In the genomic region with DNA sequence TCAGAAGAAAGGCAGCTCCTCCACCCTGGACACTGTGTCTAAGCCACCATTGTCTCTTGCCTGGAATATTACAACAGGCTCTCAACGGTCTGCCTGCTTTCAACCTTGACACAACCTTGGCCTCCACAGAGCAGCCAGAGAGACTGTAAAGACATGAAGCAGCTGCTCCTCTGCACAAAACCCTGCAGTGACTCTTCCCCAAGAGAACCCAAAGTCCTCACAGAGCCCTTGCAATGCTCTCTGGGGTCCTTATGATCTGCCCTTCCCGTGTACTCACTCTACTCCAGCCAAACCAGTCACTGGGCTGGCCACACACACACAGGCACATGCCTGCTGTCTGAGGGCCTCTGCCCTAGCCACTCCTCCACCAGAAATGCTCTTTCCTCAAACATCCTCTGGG, we compare ENCODE assay signal across 15 cellular contexts.
"Had no signal": no experiment of that assay in that cellular context is flagged by ENCODE, and none has a peak within 500 bp of the region (broad histone marks: within the 10 kb centered on the region; RNA-seq: fewer than 3 reads in every experiment).

No MANE protein-coding gene starts in this region.

- H3K9me3 Mint-ChIP-seq: activated B cell treated with CpG ODN at 0.5 μM for 24 hours; activated CD4-positive, alpha-beta memory T cell treated with anti-CD3 and anti-CD28 coated beads for 36 hours; activated naive CD8-positive, alpha-beta T cell treated with anti-CD3 and anti-CD28 coated beads, Interleukin-2, amount 10 ng/mL, durations not matched to agents 7 days and 5 days; T-cell had no signal

- H3K4me1 ChIP-seq: gastrocnemius medialis, stomach, upper lobe of left lung had no signal

- H3K27me3 Mint-ChIP-seq: activated B cell treated with CpG ODN at 0.5 μM for 24 hours; activated CD4-positive, alpha-beta memory T cell treated with anti-CD3 and anti-CD28 coated beads for 36 hours; activated naive CD8-positive, alpha-beta T cell treated with anti-CD3 and anti-CD28 coated beads, Interleukin-2, amount 10 ng/mL, durations not matched to agents 7 days and 5 days; progenitor cell of endocrine pancreas; T-cell had no signal

- H3K4me1 Mint-ChIP-seq: activated B cell treated with CpG ODN at 0.5 μM for 24 hours; activated CD8-positive, alpha-beta memory T cell treated with anti-CD3 and anti-CD28 coated beads, Interleukin-2, amount 10 ng/mL, durations not matched to agents 7 days and 5 days; activated naive CD8-positive, alpha-beta T cell treated with anti-CD3 and anti-CD28 coated beads, Interleukin-2, amount 10 ng/mL, durations not matched to agents 7 days and 5 days; T-cell had no signal

- H3K27ac Mint-ChIP-seq: activated B cell treated with CpG ODN at 0.5 μM for 24 hours; activated CD4-positive, alpha-beta memory T cell treated with anti-CD3 and anti-CD28 coated beads for 36 hours; activated CD8-positive, alpha-beta memory T cell treated with anti-CD3 and anti-CD28 coated beads, Interleukin-2, amount 10 ng/mL, durations not matched to agents 7 days and 5 days; activated naive CD8-positive, alpha-beta T cell treated with anti-CD3 and anti-CD28 coated beads, Interleukin-2, amount 10 ng/mL, durations not matched to agents 7 days and 5 days; progenitor cell of endocrine pancreas; T-cell had no signal

- H3K9me3 ChIP-seq: gastrocnemius medialis, stomach, upper lobe of left lung had no signal

- H3K27ac ChIP-seq: gastrocnemius medialis, stomach, upper lobe of left lung had no signal

- DNase-seq: activated B cell treated with CpG ODN at 0.5 μM for 24 hours; activated CD4-positive, alpha-beta memory T cell treated with anti-CD3 and anti-CD28 coated beads for 36 hours; activated CD4-positive, alpha-beta T cell treated with anti-CD3 and anti-CD28 coated beads for 4 hours; activated CD8-positive, alpha-beta memory T cell treated with anti-CD3 and anti-CD28 coated beads, Interleukin-2, amount 10 ng/mL, durations not matched to agents 7 days and 5 days; activated naive CD4-positive, alpha-beta T cell treated with Interleukin-2 at 50 U/mL for 16 hours; activated naive CD8-positive, alpha-beta T cell treated with anti-CD3 and anti-CD28 coated beads, Interleukin-2, amount 10 ng/mL, durations not matched to agents 7 days and 5 days; amygdala; caudate nucleus; gastrocnemius medialis; occipital lobe; stomach; T-cell; upper lobe of left lung had no signal

- H3K27me3 ChIP-seq: gastrocnemius medialis, stomach, upper lobe of left lung had no signal

- H3K36me3 ChIP-seq: gastrocnemius medialis, stomach, upper lobe of left lung had no signal

- ATAC-seq: activated CD8-positive, alpha-beta memory T cell treated with anti-CD3 and anti-CD28 coated beads, Interleukin-2, amount 10 ng/mL, durations not matched to agents 7 days and 5 days; gastrocnemius medialis had no signal

- H3K4me3 Mint-ChIP-seq: activated B cell treated with CpG ODN at 0.5 μM for 24 hours; activated CD4-positive, alpha-beta memory T cell treated with anti-CD3 and anti-CD28 coated beads for 36 hours; activated CD8-positive, alpha-beta memory T cell treated with anti-CD3 and anti-CD28 coated beads, Interleukin-2, amount 10 ng/mL, durations not matched to agents 7 days and 5 days; activated naive CD8-positive, alpha-beta T cell treated with anti-CD3 and anti-CD28 coated beads, Interleukin-2, amount 10 ng/mL, durations not matched to agents 7 days and 5 days; T-cell had no signal

- H3K36me3 Mint-ChIP-seq: activated CD4-positive, alpha-beta memory T cell treated with anti-CD3 and anti-CD28 coated beads for 36 hours; activated CD8-positive, alpha-beta memory T cell treated with anti-CD3 and anti-CD28 coated beads, Interleukin-2, amount 10 ng/mL, durations not matched to agents 7 days and 5 days; activated naive CD8-positive, alpha-beta T cell treated with anti-CD3 and anti-CD28 coated beads, Interleukin-2, amount 10 ng/mL, durations not matched to agents 7 days and 5 days; T-cell had no signal

- H3K4me3 ChIP-seq: gastrocnemius medialis, lung, stomach, upper lobe of left lung had no signal
